ENCODE assay signal across 22 cellular contexts in the genomic region with DNA sequence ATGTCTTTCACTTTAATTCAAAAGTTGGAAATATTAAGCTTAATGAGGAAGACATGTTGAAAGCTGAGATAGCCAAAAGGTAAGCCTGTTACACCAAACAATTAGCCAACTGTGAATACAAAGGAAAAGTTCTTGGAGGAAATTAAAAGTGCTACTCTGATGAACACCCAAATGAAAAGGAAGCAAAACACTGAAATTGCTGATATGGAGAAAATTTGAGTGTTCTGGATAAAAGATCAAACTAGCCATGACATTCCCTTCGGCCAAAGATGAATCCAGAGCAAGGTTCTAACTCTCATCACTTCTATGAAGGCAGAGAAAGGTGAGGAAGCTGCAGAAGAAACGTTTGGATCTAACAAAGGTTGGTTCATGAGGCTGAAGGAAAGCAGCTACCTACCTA.
DNase-seq lines count a peak whose midpoint lies in the region; ATAC-seq, FAIRE-seq and TF ChIP-seq lines count a peak whose summit lies in the region.
"Had no signal": no experiment of that assay in that cellular context is flagged by ENCODE, and none has a peak within 500 bp of the region (broad histone marks: within the 10 kb centered on the region; RNA-seq: fewer than 3 reads in every experiment).

No MANE protein-coding gene starts in this region.

- no peak overlapping the region for H3K18ac ChIP-seq in IMR-90 (ENCODE audit: low read depth, low read length)

- dilution Hi-C loops in IMR-90 (cut with HindIII; ENCODE audit: low sequenced_read_pairs, unreplicated experiment) = no loop called here

- no peaks in the 10 kb centered on the region for H3K79me1 ChIP-seq in IMR-90 (ENCODE audit: low read depth in 1 of 2, low read length in 2 of 2)

- H3K14ac ChIP-seq in IMR-90 (replicated peaks; ENCODE audit: low read depth, low read length) = no peak overlapping the region

- H3K27me3 ChIP-seq in HepG2 (ENCODE audit: control insufficient read depth in 1 of 2, insufficient read depth in 2 of 2, low read length in 2 of 2) (no peaks in the 10 kb centered on the region), right lobe of liver (no peaks in the 10 kb centered on the region), IMR-90 (ENCODE audit: control insufficient read depth, insufficient read depth, low read length) (no peaks in the 10 kb centered on the region), PC-9 (ENCODE audit: insufficient read depth, low read depth) (no peaks in the 10 kb centered on the region), K562 (ENCODE audit: control insufficient read depth in 2 of 2, insufficient read depth in 2 of 2, low read length in 2 of 2) (no peaks in the 10 kb centered on the region)
- H3K27me3 ChIP-seq: BLaER1 treated with 17β-estradiol and CSF1 and Interleukin-3, amounts not matched to agents 10 nM and 100 nM had no signal

- no peaks in the 10 kb centered on the region for H3K36me3 ChIP-seq in HepG2 (replicated peaks in 1 of 2; ENCODE audit: control insufficient read depth in 1 of 2, insufficient read depth in 2 of 2, low read length in 2 of 2)
- H3K36me3 ChIP-seq in right lobe of liver = no peaks in the 10 kb centered on the region
- H3K36me3 ChIP-seq in IMR-90 (ENCODE audit: control insufficient read depth, insufficient read depth, low read length) = no peaks in the 10 kb centered on the region
- H3K36me3 ChIP-seq in PC-9 (ENCODE audit: low read depth) = no peaks in the 10 kb centered on the region
- no peaks in the 10 kb centered on the region for H3K36me3 ChIP-seq in K562 (ENCODE audit: control insufficient read depth, insufficient read depth, low read length)
- H3K36me3 ChIP-seq: BLaER1 treated with 17β-estradiol and CSF1 and Interleukin-3, amounts not matched to agents 10 nM and 100 nM had no signal

- no peak overlapping the region for H2AFZ ChIP-seq in HepG2 (ENCODE audit: low read length)
- no peak overlapping the region for H2AFZ ChIP-seq in IMR-90 (replicated peaks; ENCODE audit: low read length, poor library complexity)
- 0 out of 2 replicates have a peak overlapping the region, but pooled peaks have one; percentile 20 for H2AFZ ChIP-seq in PC-9
- H2AFZ ChIP-seq in K562 (ENCODE audit: low read depth, low read length) = no peak overlapping the region

- no peak for ATAC-seq in HepG2
- no peak for ATAC-seq in right lobe of liver
- ATAC-seq in IMR-90 (ENCODE audit: low read depth) = no peak
- ATAC-seq in K562 = no peak
- no peak for ATAC-seq in GM18498 (IDR thresholded peaks at IDR 0.05; ENCODE audit: unreplicated experiment)
- ATAC-seq in HG03460 (IDR thresholded peaks at IDR 0.05; ENCODE audit: unreplicated experiment) = no peak
- no peak for ATAC-seq in HG03457 (IDR thresholded peaks at IDR 0.05; ENCODE audit: unreplicated experiment)
- ATAC-seq: CD8-positive, alpha-beta T cell had no signal

- no peak overlapping the region for H2BK5ac ChIP-seq in IMR-90 (ENCODE audit: low read depth, low read length, poor library complexity, severe bottlenecking)

- H3K4me1 ChIP-seq in HepG2 (ENCODE audit: insufficient read depth, low read length) (no peaks in the 10 kb centered on the region), right lobe of liver (no peaks in the 10 kb centered on the region), IMR-90 (ENCODE audit: control insufficient read depth, insufficient read depth, low read length) (no peaks in the 10 kb centered on the region), PC-9 (replicated peaks; ENCODE audit: insufficient read depth) (peaks cover 5% of the 10 kb centered on the region; the same call in 1 of the 2 replicates), K562 (replicated peaks in 1 of 2; ENCODE audit: control insufficient read depth in 2 of 2, insufficient read depth in 2 of 2, low read length in 2 of 2) (no peaks in the 10 kb centered on the region)
- H3K4me1 ChIP-seq: BLaER1 treated with 17β-estradiol and CSF1 and Interleukin-3, amounts not matched to agents 10 nM and 100 nM; Caco-2 had no signal

- in situ Hi-C loops in HepG2 (cut with HindIII; ENCODE audit: extremely low pct_ligation_motif_present, low pct_unique_long_range_greater_than_20kb) = no loop called here
- in situ Hi-C loops in IMR-90 (cut with MboI; ENCODE audit: low sequenced_read_pairs) = no loop called here
- in situ Hi-C loops in K562 (cut with MboI) = no loop called here

- H3K4me2 ChIP-seq in HepG2 (ENCODE audit: low read depth, low read length) (no peak overlapping the region), IMR-90 (ENCODE audit: low read depth, low read length) (no peak overlapping the region), PC-9 (no peak overlapping the region), K562 (ENCODE audit: insufficient read depth, low read length) (no peak overlapping the region)
- H3K4me2 ChIP-seq: BLaER1 treated with 17β-estradiol and CSF1 and Interleukin-3, amounts not matched to agents 10 nM and 100 nM had no signal

- POLR2A ChIA-PET in HepG2 (lab: Yijun Ruan, JAX) = no interaction called here
- POLR2A ChIA-PET in IMR-90 (lab: Charles Lee; ENCODE audit: unreplicated experiment) = no interaction called here
- POLR2A ChIA-PET in PC-9 (lab: Charles Lee; ENCODE audit: unreplicated experiment) = interaction anchor here (0.6 kb wide), 1 partner anchor 32 kb away, joined by 4 read pairs; no protein-coding TSS in a partner anchor
- POLR2A ChIA-PET in K562 (lab: Yijun Ruan, JAX) = interaction anchor here (0.6 kb wide), 1 partner anchor 197 kb away, joined by 3 read pairs; no protein-coding TSS in a partner anchor

- FAIRE-seq in HepG2 (lab: Jason Lieb, UNC) = no peak
- no peak for FAIRE-seq in K562 (lab: Jason Lieb, UNC)
- FAIRE-seq: A204.1, D721Med, G401.6, GM12891, GM18507 had no signal

- H3K9me3 ChIP-seq in HepG2 (ENCODE audit: low read length) (no peaks in the 10 kb centered on the region), right lobe of liver (no peaks in the 10 kb centered on the region), IMR-90 (ENCODE audit: control insufficient read depth, insufficient read depth, low read length) (peaks cover 2% of the 10 kb centered on the region; the same call in 1 of the 2 replicates), PC-9 (ENCODE audit: insufficient read depth, low read depth) (no peaks in the 10 kb centered on the region), K562 (replicated peaks; ENCODE audit: control insufficient read depth, insufficient read depth, low read depth, low read length) (no peaks in the 10 kb centered on the region)
- H3K9me3 ChIP-seq: Caco-2 had no signal

- BruUV-seq in HepG2 (replicated peaks; lab: Mats Ljungman, UMichigan) (no TSS peak), IMR-90 (replicated peaks; lab: Mats Ljungman, UMichigan) (no TSS peak), PC-9 (replicated peaks; lab: Mats Ljungman, UMichigan) (no TSS peak), K562 (replicated peaks; lab: Mats Ljungman, UMichigan) (no TSS peak)

- no peak overlapping the region for H4K5ac ChIP-seq in IMR-90 (ENCODE audit: low read depth, low read length)

- H3K56ac ChIP-seq in IMR-90 (ENCODE audit: extremely low read depth, insufficient read depth, low read length) = no peak overlapping the region

- no peak overlapping the region for H3K4ac ChIP-seq in IMR-90 (ENCODE audit: low read depth, low read length)

- 0% methylated on average over 2 of the region's 2 CpGs for WGBS in HepG2 (ENCODE audit: low lambda C conversion rate)
- WGBS in right lobe of liver (ENCODE audit: insufficient coverage, low coverage, low lambda C conversion rate, missing lambda C conversion rate) = 8% methylated on average over 2 of the region's 2 CpGs
- no CpG with 5 or more reads among the region's 2 CpGs for WGBS in IMR-90 (ENCODE audit: extremely low coverage in 2 of 2, insufficient read length in 1 of 2), 2 experiments
- whole genome bisulfite sequencing in K562 (ENCODE audit: insufficient coverage, low coverage, missing lambda C conversion rate) = 14% methylated on average over 2 of the region's 2 CpGs

- H3K9me1 ChIP-seq in IMR-90 (ENCODE audit: insufficient read depth, low read length) = no peaks in the 10 kb centered on the region
- no peaks in the 10 kb centered on the region for H3K9me1 ChIP-seq in K562 (ENCODE audit: control insufficient read depth, insufficient read depth, low read length)

- H3K23ac ChIP-seq in IMR-90 (ENCODE audit: low read depth, low read length) = no peak overlapping the region

- H3K27ac ChIP-seq in HepG2 (ENCODE audit: extremely low read length, insufficient read depth, low read length) (no peak overlapping the region), right lobe of liver (no peak overlapping the region), IMR-90 (ENCODE audit: insufficient read depth, low read length) (no peak overlapping the region), PC-9 (no peak overlapping the region), K562 (ENCODE audit: extremely low read depth, low read depth, low read length) (no peak overlapping the region)
- H3K27ac ChIP-seq: BLaER1 treated with 17β-estradiol and CSF1 and Interleukin-3, amounts not matched to agents 10 nM and 100 nM; C4-2B had no signal

- H2BK15ac ChIP-seq in IMR-90 (ENCODE audit: low read depth, low read length) = no peak overlapping the region

- TF ChIP-seq RAD21 in HepG2 (CRISPR knock-in tag; IDR thresholded peaks at IDR 0.05) (no peak), IMR-90 (IDR thresholded peaks at IDR 0.05; ENCODE audit: low read length) (no peak), K562 (CRISPR knock-in tag; conservative IDR thresholded peaks at IDR 0.05 in 1 of 2, IDR thresholded peaks at IDR 0.05 in 1 of 2) (no peak)

- no peak overlapping the region for H4K8ac ChIP-seq in IMR-90 (ENCODE audit: low read depth in 2 of 2, low read length in 2 of 2)

- no peak overlapping the region for H2AK5ac ChIP-seq in IMR-90 (ENCODE audit: low read depth, low read length)

- TF ChIP-seq POLR2A in HepG2 (IDR thresholded peaks at IDR 0.05; ENCODE audit: insufficient read depth in 1 of 2, low read depth in 2 of 2, low read length in 2 of 2) = no peak
- TF ChIP-seq POLR2A in right lobe of liver (IDR thresholded peaks at IDR 0.05) = no peak
- no peak for TF ChIP-seq POLR2A in IMR-90 (IDR thresholded peaks at IDR 0.05; ENCODE audit: low read depth, low read length)
- TF ChIP-seq POLR2A in K562 (conservative IDR thresholded peaks at IDR 0.05) = no peak

- H4K20me1 ChIP-seq in HepG2 (ENCODE audit: insufficient read depth, low read length) = no peaks in the 10 kb centered on the region
- H4K20me1 ChIP-seq in IMR-90 (ENCODE audit: insufficient read depth, low read length) = no peaks in the 10 kb centered on the region
- no peaks in the 10 kb centered on the region for H4K20me1 ChIP-seq in PC-9 (ENCODE audit: insufficient read depth)
- no peaks in the 10 kb centered on the region for H4K20me1 ChIP-seq in K562 (replicated peaks; ENCODE audit: control insufficient read depth, insufficient read depth, low read length)
- H4K20me1 ChIP-seq: BLaER1 treated with 17β-estradiol and CSF1 and Interleukin-3, amounts not matched to agents 10 nM and 100 nM had no signal

- DNase-seq in HepG2 (ENCODE audit: low spot score) = no peak
- no peak for DNase-seq in right lobe of liver
- DNase-seq in IMR-90 = no peak
- no peak for DNase-seq in PC-9
- DNase-seq in K562 (ENCODE audit: extremely low read depth in 1 of 4, low spot score in 3 of 4) = no peak
- DNase-seq: 8988T; Caco-2; Calu3; CD4-positive, alpha-beta T cell; CD8-positive, alpha-beta T cell; DMS79 treated with DMSO at 0.1 percent for 48 hours; GF-D8 had no signal

- H3K79me2 ChIP-seq in HepG2 (ENCODE audit: insufficient read depth, low read length) (no peaks in the 10 kb centered on the region), PC-9 (ENCODE audit: low read depth) (no peaks in the 10 kb centered on the region), K562 (ENCODE audit: control insufficient read depth, insufficient read depth, low read length) (no peaks in the 10 kb centered on the region)

- TF ChIP-seq CTCF in HepG2 (CRISPR knock-in tag; IDR thresholded peaks at IDR 0.05) = no peak
- no peak for TF ChIP-seq CTCF in right lobe of liver (IDR thresholded peaks at IDR 0.05)
- no peak for TF ChIP-seq CTCF in IMR-90 (conservative IDR thresholded peaks at IDR 0.05; ENCODE audit: low read depth, low read length)
- no peak for TF ChIP-seq CTCF in PC-9 (conservative IDR thresholded peaks at IDR 0.05)
- TF ChIP-seq CTCF in K562 (IDR thresholded peaks at IDR 0.05 in 2 of 3, conservative IDR thresholded peaks at IDR 0.05 in 1 of 3; ENCODE audit: insufficient read depth in 2 of 3, low read depth in 1 of 3, low read length in 3 of 3) = no peak

- H2BK20ac ChIP-seq in IMR-90 (ENCODE audit: low read depth, low read length) = no peak overlapping the region

- no peak overlapping the region for H2AK9ac ChIP-seq in IMR-90 (replicated peaks; ENCODE audit: low read depth, low read length, poor library complexity)

- H3K4me3 ChIP-seq in HepG2 (replicated peaks in 1 of 3; ENCODE audit: insufficient read depth in 1 of 3, low read depth in 2 of 3, low read length in 3 of 3) = no peak overlapping the region
- no peak overlapping the region for H3K4me3 ChIP-seq in right lobe of liver
- no peak overlapping the region for H3K4me3 ChIP-seq in IMR-90 (ENCODE audit: insufficient read depth, low read depth, low read length)
- no peak overlapping the region for H3K4me3 ChIP-seq in PC-9
- no peak overlapping the region for H3K4me3 ChIP-seq in K562
- H3K4me3 ChIP-seq: BLaER1 treated with 17β-estradiol and CSF1 and Interleukin-3, amounts not matched to agents 10 nM and 100 nM had no signal

- H3K9ac ChIP-seq in HepG2 (ENCODE audit: insufficient read depth, low read depth, low read length) = no peak overlapping the region
- no peak overlapping the region for H3K9ac ChIP-seq in IMR-90 (ENCODE audit: low read depth, low read length)
- no peak overlapping the region for H3K9ac ChIP-seq in K562 (ENCODE audit: insufficient read depth in 1 of 2, low read depth in 2 of 2, low read length in 2 of 2)
- H3K9ac ChIP-seq: BLaER1 treated with 17β-estradiol and CSF1 and Interleukin-3, amounts not matched to agents 10 nM and 100 nM had no signal

- CTCF ChIA-PET in HepG2 (lab: Yijun Ruan, JAX; ENCODE audit: low intra/inter-chr PET ratio, low total read pairs) (no interaction called here), IMR-90 (lab: Yijun Ruan, JAX) (no interaction called here), PC-9 (lab: Charles Lee) (no interaction called here), K562 (lab: Yijun Ruan, JAX; ENCODE audit: low intra/inter-chr PET ratio) (no interaction called here)

- intact Hi-C loops in HepG2 (cut with micrococcal nuclease; ENCODE audit: unreplicated experiment) = no loop called here
- intact Hi-C loops in right lobe of liver (cut with DNase I) = no loop called here
- intact Hi-C loops in IMR-90 (cut with micrococcal nuclease) = no loop called here
- intact Hi-C loops in PC-9 (cut with micrococcal nuclease; ENCODE audit: unreplicated experiment) = no loop called here
- intact Hi-C loops in K562 (cut with micrococcal nuclease) = no loop called here

- no peak overlapping the region for H2BK120ac ChIP-seq in IMR-90 (ENCODE audit: low read depth, low read length)

- H4K91ac ChIP-seq in IMR-90 (ENCODE audit: insufficient read depth, low read depth, low read length) = no peak overlapping the region

- TF ChIP-seq EP300 in HepG2 (IDR thresholded peaks at IDR 0.05; ENCODE audit: low read depth in 2 of 2, low read length in 2 of 2) = no peak
- no peak for TF ChIP-seq EP300 in HepG2 (CRISPR knock-in tag; IDR thresholded peaks at IDR 0.05; ENCODE audit: borderline replicate concordance)
- TF ChIP-seq EP300 in K562 (IDR thresholded peaks at IDR 0.05; ENCODE audit: low read length) = no peak

- H3K9me2 ChIP-seq in PC-9 (ENCODE audit: insufficient read depth) = no peaks in the 10 kb centered on the region

- no peaks in the 10 kb centered on the region; the same call in 1 of the 2 replicates for H3F3A ChIP-seq in PC-9 (ENCODE audit: insufficient read depth, low read depth)

Comparison
In these comparisons a context has a peak if more than half of its experiments do, and no peak if none do; other contexts are left out.
1. POLR2A ChIA-PET loops: an anchor here in PC-9 (0.6 kb wide) and K562 (0.6 kb wide); none called in HepG2 and IMR-90.